ENCODE assay signal across 28 cellular contexts in the genomic region with DNA sequence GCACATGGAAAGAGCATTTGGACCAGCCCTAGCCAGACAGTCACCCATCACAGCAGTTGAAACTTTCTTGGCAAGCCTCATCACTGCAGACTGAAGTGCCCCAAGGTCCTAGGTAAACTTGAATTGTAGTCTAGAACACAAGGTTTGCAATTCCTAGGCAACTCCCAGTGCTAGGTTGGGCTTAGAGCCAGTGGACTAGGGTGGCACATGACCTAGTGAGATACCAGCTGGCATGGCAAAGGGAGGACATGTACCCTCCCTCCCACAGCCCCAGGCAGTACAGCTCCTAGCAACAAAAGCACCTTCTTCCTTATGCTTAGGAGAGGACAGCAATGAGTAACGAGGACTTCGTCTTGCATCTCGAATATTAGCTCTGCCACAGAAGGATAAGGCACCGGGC.
"Had no signal": no experiment of that assay in that cellular context is flagged by ENCODE, and none has a peak within 500 bp of the region (broad histone marks: within the 10 kb centered on the region; RNA-seq: fewer than 3 reads in every experiment).

No MANE protein-coding gene starts in this region.

- H3K4me1 ChIP-seq: neural progenitor cell, parathyroid adenoma, psoas muscle, stomach, tibial artery, upper lobe of left lung had no signal

- H3K27ac ChIP-seq: neural progenitor cell, neutrophil, parathyroid adenoma, psoas muscle, skin epidermis, stomach, thoracic aorta, tibial artery, upper lobe of left lung had no signal

- DNase-seq: head of caudate nucleus; hypothalamus; immature natural killer cell; kidney; mesendoderm; naive B cell; natural killer cell; nephron progenitor cell; occipital lobe; psoas muscle; stimulated activated CD4-positive, alpha-beta T cell treated with anti-CD3 and anti-CD28 coated beads, Interleukin-12 subunit alpha, Interleukin-12 subunit beta, amount 100 ng/mL, for 4 hours; stimulated activated CD4-positive, alpha-beta T cell treated with anti-CD3 and anti-CD28 coated beads, Interleukin-15, amount 100 ng/mL, for 24 hours; stimulated activated CD4-positive, alpha-beta T cell treated with anti-CD3 and anti-CD28 coated beads, Interleukin-2, amount 100 ng/mL, for 24 hours; stimulated activated CD4-positive, alpha-beta T cell treated with anti-CD3 and anti-CD28 coated beads, Interleukin-4, amount 100 ng/mL, for 1 hour; stimulated activated naive B cell treated with anti-CD40 and anti-IgM and Interleukin-4, amounts not matched to agents 10 μg/mL and 1 μg/mL and 100 μg/mL, for 72 hours; stimulated activated naive CD8-positive, alpha-beta T cell treated with anti-CD3 and anti-CD28 coated beads, Interleukin-15, Interleukin-2, amounts not matched to agents 100 U/mL and 50 U/mL, for 24 hours; stomach; tibial artery; upper lobe of left lung had no signal

- H3K79me2 ChIP-seq: parathyroid adenoma had no signal

- H3K4me2 ChIP-seq: neural progenitor cell had no signal

- H3K27me3 ChIP-seq: neural progenitor cell, neutrophil, stomach, tibial artery, upper lobe of left lung had no signal

- FAIRE-seq: islet of Langerhans, kidney, urothelium cell line had no signal

- H2AFZ ChIP-seq: neural progenitor cell, parathyroid adenoma had no signal

- H3K4me3 ChIP-seq: lung, neural progenitor cell, psoas muscle, skin epidermis, stomach, thoracic aorta, tibial artery, upper lobe of left lung had no signal

- H3K9me3 ChIP-seq: neutrophil, thoracic aorta had no signal

- ATAC-seq: natural killer cell; psoas muscle; sciatic nerve; stimulated activated naive B cell treated with anti-CD40 and anti-IgM and Interleukin-4, amounts not matched to agents 10 μg/mL and 1 μg/mL and 100 μg/mL, for 72 hours; stimulated activated naive CD8-positive, alpha-beta T cell treated with anti-CD3 and anti-CD28 coated beads, Interleukin-15, Interleukin-2, amounts not matched to agents 100 U/mL and 50 U/mL, for 24 hours had no signal

- H3K36me3 ChIP-seq: neural progenitor cell, neutrophil, stomach, thoracic aorta, tibial artery, upper lobe of left lung had no signal

- H3K9ac ChIP-seq: neural progenitor cell, parathyroid adenoma had no signal
